9 cellular contexts compared by ENCODE assay signal in genomic region chr18:7117390-7118355, GRCh38. TPM values are rescaled to one million over a fixed set of nuclear protein-coding genes. Genes with fewer than 3 reads are reported as not detected.
DNase-seq lines count a peak whose midpoint lies in the region; ATAC-seq and TF ChIP-seq lines count a peak whose summit lies in the region.
"Had no signal": no experiment of that assay in that cellular context is flagged by ENCODE, and none has a peak within 500 bp of the region (broad histone marks: within the 10 kb centered on the region; RNA-seq: fewer than 3 reads in every experiment).

Gene LAMA1 (minus strand): TSS chr18:7117797. CDS start chr18:7117720, 77 bp downstream.

- peaks cover 20% of the 10 kb centered on the region for H3K4me1 Mint-ChIP-seq in GM23338
- H3K4me1 Mint-ChIP-seq in activated CD4-positive, alpha-beta memory T cell treated with anti-CD3 and anti-CD28 coated beads for 36 hours (ENCODE audit: low read depth), result peaks cover 5% of the 10 kb centered on the region

- H3K9me3 ChIP-seq in WERI-Rb-1 (ENCODE audit: severe bottlenecking) (no peaks in the 10 kb centered on the region), right atrium auricular region (peaks cover 0 to 8% of the 10 kb centered on the region in 2 donors), sigmoid colon (peaks cover 0 to 1% (median 0%) of the 10 kb centered on the region in 4 donors)

- H3K27me3 ChIP-seq in GM23338 (ENCODE audit: insufficient read depth) (peaks cover 30% of the 10 kb centered on the region), WERI-Rb-1 (ENCODE audit: insufficient read depth, low read depth, severe bottlenecking) (no peaks in the 10 kb centered on the region), right atrium auricular region (peaks cover 10 to 32% of the 10 kb centered on the region in 2 donors), sigmoid colon (peaks cover 4 to 62% (median 42%) of the 10 kb centered on the region in 3 donors)

- peak within 1 kb of the TSS; percentile 84 for H3K4me3 Mint-ChIP-seq in GM23338
- no peak within 1 kb of the TSS for H3K4me3 Mint-ChIP-seq in activated CD4-positive, alpha-beta memory T cell treated with anti-CD3 and anti-CD28 coated beads for 36 hours
- H3K4me3 Mint-ChIP-seq: activated B cell treated with CpG ODN at 0.5 μM for 24 hours had no signal

- peaks cover 14% of the 10 kb centered on the region for H3K27me3 Mint-ChIP-seq in GM23338 (ENCODE audit: insufficient read depth, low read depth, poor library complexity)
- peaks cover 33% of the 10 kb centered on the region for H3K27me3 Mint-ChIP-seq in activated CD4-positive, alpha-beta memory T cell treated with anti-CD3 and anti-CD28 coated beads for 36 hours

- H3K79me2 ChIP-seq in GM23338 (replicated peaks; ENCODE audit: insufficient read depth), result peaks cover 23% of the 10 kb centered on the region

- no peaks in the 10 kb centered on the region for H3K36me3 ChIP-seq in GM23338 (ENCODE audit: insufficient read depth)
- H3K36me3 ChIP-seq in WERI-Rb-1, result no peaks in the 10 kb centered on the region
- H3K36me3 ChIP-seq in right atrium auricular region, result no peaks in the 10 kb centered on the region
- H3K36me3 ChIP-seq in sigmoid colon, result no peaks in the 10 kb centered on the region

- H3F3A ChIP-seq in GM23338 (replicated peaks; ENCODE audit: low read depth), result no peaks in the 10 kb centered on the region

- POLR2A ChIA-PET in activated CD4-positive, alpha-beta memory T cell treated with anti-CD3 and anti-CD28 coated beads for 36 hours (lab: Charles Lee), result no interaction called here

- peaks cover 7% of the 10 kb centered on the region for H3K4me1 ChIP-seq in GM23338 (ENCODE audit: insufficient read depth)
- H3K4me1 ChIP-seq in right atrium auricular region, result peaks cover 0 to 21% of the 10 kb centered on the region in 2 donors
- H3K4me1 ChIP-seq in sigmoid colon, result peaks cover 0 to 23% (median 21%) of the 10 kb centered on the region in 4 donors

- TF ChIP-seq EP300 in sigmoid colon (IDR thresholded peaks at IDR 0.05), result no peak

- H3K9me3 Mint-ChIP-seq in GM23338, result peaks cover 2% of the 10 kb centered on the region; the same call in 1 of the 3 replicates
- H3K9me3 Mint-ChIP-seq in activated CD4-positive, alpha-beta memory T cell treated with anti-CD3 and anti-CD28 coated beads for 36 hours, result peaks cover 7% of the 10 kb centered on the region

- intact Hi-C loops in sigmoid colon (cut with DNase I), result no loop called here
- intact Hi-C loops in activated CD4-positive, alpha-beta memory T cell treated with anti-CD3 and anti-CD28 coated beads for 36 hours (cut with micrococcal nuclease), result no loop called here

- CTCF ChIA-PET in activated CD4-positive, alpha-beta memory T cell treated with anti-CD3 and anti-CD28 coated beads for 36 hours (lab: Charles Lee), result no interaction called here

- ATAC-seq in GM23338, result peak; percentile 79
- ATAC-seq in GM19397 (IDR thresholded peaks at IDR 0.05; ENCODE audit: unreplicated experiment), result no peak
- ATAC-seq in GM18511 (IDR thresholded peaks at IDR 0.05; ENCODE audit: unreplicated experiment), result no peak

- H3K9me2 ChIP-seq in GM23338 (ENCODE audit: insufficient read depth), result no peaks in the 10 kb centered on the region

- no peak for TF ChIP-seq CTCF in GM23338 (conservative IDR thresholded peaks at IDR 0.05; ENCODE audit: low read depth in 2 of 2)
- TF ChIP-seq CTCF in WERI-Rb-1 (IDR thresholded peaks at IDR 0.05; ENCODE audit: low read depth, low read length), result no peak
- TF ChIP-seq CTCF in right atrium auricular region (IDR thresholded peaks at IDR 0.05), result no peak
- no peak for TF ChIP-seq CTCF in sigmoid colon (IDR thresholded peaks at IDR 0.05)

- H4K20me1 ChIP-seq in GM23338 (replicated peaks; ENCODE audit: insufficient read depth), result no peaks in the 10 kb centered on the region; the same call in 1 of the 2 replicates

- DNase-seq in GM23338 (ENCODE audit: low spot score) (peak; percentile 83), WERI-Rb-1 (peak; percentile 64), right atrium auricular region (ENCODE audit: low spot score) (no peak), sigmoid colon (no peak), GM19240 (ENCODE audit: insufficient read length, low spot score) (no peak)
- no peak for DNase-seq in activated CD4-positive, alpha-beta memory T cell treated with anti-CD3 and anti-CD28 coated beads for 36 hours
- DNase-seq: activated B cell treated with CpG ODN at 0.5 μM for 24 hours had no signal

- no peak for TF ChIP-seq POLR2A in sigmoid colon (IDR thresholded peaks at IDR 0.05)

- H3K27ac Mint-ChIP-seq in GM23338, result no peak within 1 kb of the TSS
- no peak within 1 kb of the TSS for H3K27ac Mint-ChIP-seq in activated CD4-positive, alpha-beta memory T cell treated with anti-CD3 and anti-CD28 coated beads for 36 hours
- H3K27ac Mint-ChIP-seq: activated B cell treated with CpG ODN at 0.5 μM for 24 hours had no signal

- H3K4me2 ChIP-seq in GM23338, result peak within 1 kb of the TSS; percentile 86

- 3 to 11% methylated on average over 95 of the region's 95 CpGs for WGBS in sigmoid colon, 2 donors

- no peak within 1 kb of the TSS for H3K27ac ChIP-seq in GM23338 (ENCODE audit: low read depth)
- no peak within 1 kb of the TSS for H3K27ac ChIP-seq in WERI-Rb-1
- no peak within 1 kb of the TSS for H3K27ac ChIP-seq in right atrium auricular region
- H3K27ac ChIP-seq in sigmoid colon, result no peak within 1 kb of the TSS

- peak within 1 kb of the TSS; percentile 90 for H3K4me3 ChIP-seq in GM23338
- H3K4me3 ChIP-seq in WERI-Rb-1 (ENCODE audit: low read depth, low read length), result peak within 1 kb of the TSS; percentile 65
- peak within 1 kb of the TSS; percentile 29 to 54 for H3K4me3 ChIP-seq in right atrium auricular region
- peak within 1 kb of the TSS; percentile 12 to 54 (median 40) for H3K4me3 ChIP-seq in sigmoid colon

- H2AFZ ChIP-seq in GM23338, result peak within 1 kb of the TSS; percentile 94

- peaks cover 4% of the 10 kb centered on the region; the same call in 1 of the 3 replicates for H3K36me3 Mint-ChIP-seq in GM23338 (ENCODE audit: low read depth)
- no peaks in the 10 kb centered on the region for H3K36me3 Mint-ChIP-seq in activated CD4-positive, alpha-beta memory T cell treated with anti-CD3 and anti-CD28 coated beads for 36 hours

TF ChIP-seq in GM23338, 12 proteins besides CTCF, POLR2A, EP300 and RAD21 (continues in another document):
- TF ChIP-seq CREB1 (CRISPR knock-in tag; IDR thresholded peaks at IDR 0.05; ENCODE audit: low read depth) (no peak), ZNF331 (CRISPR knock-in tag; IDR thresholded peaks at IDR 0.05; ENCODE audit: low read depth) (no peak), POLR2AphosphoS5 (IDR thresholded peaks at IDR 0.05; ENCODE audit: low read depth) (peak; percentile 74), NANOG (IDR thresholded peaks at IDR 0.05; ENCODE audit: borderline replicate concordance) (no peak)

RNA-seq across cellular contexts. Expression of gene LAMA1, which starts in this region (rescaled TPM):
- total RNA-seq in GM23338 (2014; rRNA removed; shearing (Covaris generic)), result 47.6 and 52.3 TPM in 2 replicates
- polyA plus RNA-seq in GM23338 (2016; fragmentation: Nextera tagmentation; extraction: Ambion mirVana), result 14.8 and 15.9 TPM in 2 replicates
- 1 to 10 TPM in 1 of 2 donors, under 1 TPM in 1; 0.15 to 1.1 TPM for total RNA-seq in right atrium auricular region
- 1 to 10 TPM in 1 of 4 donors, under 1 TPM in 3; 0.27 to 1.4 (median 0.69) TPM for total RNA-seq in sigmoid colon
- polyA plus RNA-seq in sigmoid colon, result 10 to 100 TPM in 1 of 3 donors, 1 to 10 TPM in 2; 1.8 to 19.2 (median 7.2) TPM
- not detected for total RNA-seq in activated CD4-positive, alpha-beta memory T cell treated with anti-CD3 and anti-CD28 coated beads for 36 hours
- total RNA-seq: activated B cell treated with CpG ODN at 0.5 μM for 24 hours had no signal

Comparison
In these comparisons a context has a peak if more than half of its experiments do, and no peak if none do; other contexts are left out.
1. RNA of gene LAMA1 (total RNA-seq): 47.6 to 52.3 TPM in GM23338; 0.15 to 1.1 TPM in right atrium auricular region, 0.27 to 1.4 TPM in sigmoid colon and not detected in activated CD4-positive, alpha-beta memory T cell treated with anti-CD3 and anti-CD28 coated beads for 36 hours; every median in the first group is over 10 times any median in the second.
2. DNase-seq: peak in GM23338 (single experiment) and WERI-Rb-1 (single experiment); none in right atrium auricular region (single experiment), sigmoid colon (single experiment), activated CD4-positive, alpha-beta memory T cell treated with anti-CD3 and anti-CD28 coated beads for 36 hours (single experiment) and GM19240 (single experiment).
3. H3K4me3 ChIP-seq: peak in every context shown above with its lines; median percentile 90 in GM23338; 65 in WERI-Rb-1; 42 in right atrium auricular region; 40 in sigmoid colon.